9 cellular contexts compared by ENCODE assay signal in genomic region chr1:151494741-151495281, GRCh38. TPM values are rescaled to one million over a fixed set of nuclear protein-coding genes. Genes with fewer than 3 reads are reported as not detected.
DNase-seq lines count a peak whose midpoint lies in the region; ATAC-seq, FAIRE-seq and TF ChIP-seq lines count a peak whose summit lies in the region.
"Had no signal": no experiment of that assay in that cellular context is flagged by ENCODE, and none has a peak within 500 bp of the region (broad histone marks: within the 10 kb centered on the region; RNA-seq: fewer than 3 reads in every experiment).

No MANE protein-coding gene starts in this region.

- H2AK5ac ChIP-seq in mesenchymal stem cell (ENCODE audit: low read length, severe bottlenecking) (no peak overlapping the region), H9 (ENCODE audit: insufficient read length, low read length) (no peak overlapping the region)

- no peaks in the 10 kb centered on the region for H4K20me1 ChIP-seq in astrocyte (ENCODE audit: insufficient read depth, low read length)
- no peaks in the 10 kb centered on the region for H4K20me1 ChIP-seq in H9 (ENCODE audit: control insufficient read depth, insufficient read depth, insufficient read length)

- H3K9me3 ChIP-seq in astrocyte (ENCODE audit: insufficient read depth, low read depth, low read length) = no peaks in the 10 kb centered on the region
- no peaks in the 10 kb centered on the region for H3K9me3 ChIP-seq in mesenchymal stem cell (ENCODE audit: control insufficient read depth, low read length)
- H3K9me3 ChIP-seq in H9 (ENCODE audit: control insufficient read depth, low read depth, low read length) = no peaks in the 10 kb centered on the region

- H3K27me3 Mint-ChIP-seq in astrocyte (ENCODE audit: low read depth, unreplicated experiment) (peaks cover 2% of the 10 kb centered on the region), H9 (ENCODE audit: low read depth) (peaks cover 3% of the 10 kb centered on the region; the same call in 1 of the 2 replicates)

- no peak overlapping the region for H4K8ac ChIP-seq in mesenchymal stem cell (ENCODE audit: low read length)
- H4K8ac ChIP-seq in H9 (replicated peaks; ENCODE audit: insufficient read length, low read depth, low read length) = no peak overlapping the region

- no peaks in the 10 kb centered on the region for H3K36me3 Mint-ChIP-seq in astrocyte (ENCODE audit: low read depth, unreplicated experiment)
- no peaks in the 10 kb centered on the region for H3K36me3 Mint-ChIP-seq in H9 (ENCODE audit: insufficient read depth in 1 of 3, low read depth in 3 of 3)

- H3K9me3 Mint-ChIP-seq in astrocyte (ENCODE audit: unreplicated experiment) (peaks cover 2% of the 10 kb centered on the region), H9 (no peaks in the 10 kb centered on the region; a peak in 1 of 5 replicates)
- H3K9me3 Mint-ChIP-seq: stimulated activated naive CD8-positive, alpha-beta T cell treated with anti-CD3 and anti-CD28 coated beads, Interleukin-15, Interleukin-2, amounts not matched to agents 100 ng/mL and 50 ng/mL, for 24 hours had no signal

- H3K36me3 ChIP-seq in astrocyte (ENCODE audit: insufficient read depth, low read length) (no peaks in the 10 kb centered on the region), mesenchymal stem cell (ENCODE audit: control insufficient read depth in 1 of 2, insufficient read depth in 2 of 2, low read depth in 1 of 2, low read length in 2 of 2) (no peaks in the 10 kb centered on the region)

- H3K4me1 ChIP-seq in astrocyte (ENCODE audit: insufficient read depth, low read length) (peaks cover 11% of the 10 kb centered on the region), mesenchymal stem cell (ENCODE audit: control insufficient read depth, insufficient read depth, low read depth, low read length) (peaks cover 5% of the 10 kb centered on the region), H9 (ENCODE audit: insufficient read depth, low read length) (no peaks in the 10 kb centered on the region)

- H4K91ac ChIP-seq in mesenchymal stem cell (ENCODE audit: low read length) = no peak overlapping the region
- no peak overlapping the region for H4K91ac ChIP-seq in H9 (ENCODE audit: insufficient read length, low read depth, low read length)

- H2BK120ac ChIP-seq in mesenchymal stem cell (ENCODE audit: low read depth, low read length) (no peak overlapping the region), H9 (ENCODE audit: low read depth, low read length, poor library complexity, severe bottlenecking) (no peak overlapping the region)

- H3K27ac ChIP-seq in astrocyte (ENCODE audit: low read depth, low read length) = peak overlapping the region; percentile 6
- peak overlapping the region; percentile 44 for H3K27ac ChIP-seq in mesenchymal stem cell (ENCODE audit: low read length, poor library complexity, severe bottlenecking)
- no peak overlapping the region for H3K27ac ChIP-seq in H9 (ENCODE audit: insufficient read length, low read depth, low read length)

- H2BK5ac ChIP-seq in mesenchymal stem cell (ENCODE audit: low read depth, low read length, poor library complexity, severe bottlenecking) (no peak overlapping the region), H9 (ENCODE audit: insufficient read length, low read length) (no peak overlapping the region)

- H3K27ac Mint-ChIP-seq in astrocyte (ENCODE audit: unreplicated experiment) (no peak overlapping the region), H9 (peak overlapping the region in 1 of 3 experiments; percentile 40; a peak in 1 of 7 replicates)
- H3K27ac Mint-ChIP-seq: stimulated activated naive CD8-positive, alpha-beta T cell treated with anti-CD3 and anti-CD28 coated beads, Interleukin-15, Interleukin-2, amounts not matched to agents 100 ng/mL and 50 ng/mL, for 24 hours had no signal

- no peak overlapping the region for H3K4me3 ChIP-seq in astrocyte (ENCODE audit: insufficient read depth, low read depth, low read length)
- no peak overlapping the region for H3K4me3 ChIP-seq in mesenchymal stem cell (ENCODE audit: insufficient read depth in 1 of 2, low read depth in 1 of 2, low read length in 2 of 2)

- H2BK12ac ChIP-seq in mesenchymal stem cell (ENCODE audit: low read length in 2 of 2) (no peak overlapping the region), H9 (ENCODE audit: insufficient read length, low read depth, low read length) (no peak overlapping the region)

- H3K23ac ChIP-seq in mesenchymal stem cell (ENCODE audit: low read length in 2 of 2) (no peak overlapping the region), H9 (ENCODE audit: insufficient read length, low read depth, low read length) (no peak overlapping the region)

- H3K27me3 ChIP-seq in astrocyte (ENCODE audit: insufficient read depth, low read length) (no peaks in the 10 kb centered on the region), mesenchymal stem cell (ENCODE audit: control insufficient read depth in 1 of 2, insufficient read depth in 1 of 2, low read length in 2 of 2) (peaks cover 4 to 23% of the 10 kb centered on the region in 2 experiments), H9 (ENCODE audit: insufficient read depth, low read length) (no peaks in the 10 kb centered on the region)

- TF ChIP-seq CTCF in astrocyte (IDR thresholded peaks at IDR 0.05; ENCODE audit: insufficient read depth, low read depth, low read length) (no peak), H9 (conservative IDR thresholded peaks at IDR 0.05) (no peak)

- ATAC-seq in HG02759 (IDR thresholded peaks at IDR 0.05; ENCODE audit: unreplicated experiment) (peak; percentile 45), GM19023 (IDR thresholded peaks at IDR 0.05; ENCODE audit: unreplicated experiment) (no peak)

- H3K79me2 ChIP-seq in astrocyte (ENCODE audit: insufficient read depth, low read length) = no peaks in the 10 kb centered on the region
- H3K79me2 ChIP-seq in H9 (ENCODE audit: insufficient read depth, low read length) = no peaks in the 10 kb centered on the region

- H3K4ac ChIP-seq in mesenchymal stem cell (ENCODE audit: low read depth in 1 of 2, low read length in 2 of 2) (no peak overlapping the region), H9 (ENCODE audit: low read depth, low read length) (no peak overlapping the region)

- H4K5ac ChIP-seq in H9 (ENCODE audit: insufficient read length, low read depth, low read length) = no peak overlapping the region

- H3T11ph ChIP-seq in H9 (ENCODE audit: low read length) = no peak overlapping the region

- H3K4me2 ChIP-seq in astrocyte (ENCODE audit: low read length) (peak overlapping the region; percentile 22), mesenchymal stem cell (ENCODE audit: low read length, poor library complexity, severe bottlenecking) (peak overlapping the region; percentile 44), H9 (ENCODE audit: insufficient read depth, insufficient read length, low read length) (no peak overlapping the region)

- H3K79me1 ChIP-seq in mesenchymal stem cell (replicated peaks; ENCODE audit: low read length, poor library complexity, severe bottlenecking) (no peaks in the 10 kb centered on the region), H9 (ENCODE audit: insufficient read depth, low read depth, low read length, poor library complexity, severe bottlenecking) (no peaks in the 10 kb centered on the region)

- no peak overlapping the region for H3K4me3 Mint-ChIP-seq in astrocyte (ENCODE audit: unreplicated experiment)
- no peak overlapping the region for H3K4me3 Mint-ChIP-seq in H9
- H3K4me3 Mint-ChIP-seq: stimulated activated naive CD8-positive, alpha-beta T cell treated with anti-CD3 and anti-CD28 coated beads, Interleukin-15, Interleukin-2, amounts not matched to agents 100 ng/mL and 50 ng/mL, for 24 hours had no signal

- no peak overlapping the region for H3K56ac ChIP-seq in H9 (ENCODE audit: insufficient read length, low read depth, low read length)

- H3K4me1 Mint-ChIP-seq in astrocyte (ENCODE audit: low read depth, unreplicated experiment) = peaks cover 7% of the 10 kb centered on the region
- peaks cover 4 to 6% of the 10 kb centered on the region in 2 experiments; a peak in 3 of 4 replicates for H3K4me1 Mint-ChIP-seq in H9

- no peak overlapping the region for H2BK15ac ChIP-seq in mesenchymal stem cell (ENCODE audit: low read depth, poor library complexity, severe bottlenecking)
- H2BK15ac ChIP-seq in H9 (ENCODE audit: low read depth, low read length) = no peak overlapping the region

- 0% methylated on average over 1 of the region's 1 CpG for WGBS in mesenchymal stem cell
- no CpG with 5 or more reads among the region's 1 CpG for WGBS in H9 (ENCODE audit: extremely low coverage, insufficient read length, low lambda C conversion rate)

- H3K18ac ChIP-seq in mesenchymal stem cell (ENCODE audit: low read depth in 1 of 2, low read length in 2 of 2) = no peak overlapping the region
- H3K18ac ChIP-seq in H9 (ENCODE audit: insufficient read length, low read depth, low read length) = no peak overlapping the region

- no peak for FAIRE-seq in astrocyte (lab: Jason Lieb, UNC)

- H3K9ac ChIP-seq in astrocyte (ENCODE audit: low read length) (no peak overlapping the region), mesenchymal stem cell (ENCODE audit: low read length) (no peak overlapping the region), H9 (ENCODE audit: extremely low read depth, insufficient read length, low read length) (no peak overlapping the region)

- H3K14ac ChIP-seq in mesenchymal stem cell (ENCODE audit: low read length in 2 of 2) = no peak overlapping the region
- H3K14ac ChIP-seq in H9 (ENCODE audit: insufficient read depth, low read length) = no peak overlapping the region

- peak; percentile 79 for DNase-seq in COLO829 (ENCODE audit: low spot score)
- peak; percentile 78 for DNase-seq in astrocyte (ENCODE audit: low read depth)
- peak; percentile 58 for DNase-seq in mesenchymal stem cell
- DNase-seq in H9 = no peak
- no peak for DNase-seq in DMS114 treated with DMSO at 0.1 percent for 48 hours (lab: John Stamatoyannopoulos, UW; ENCODE audit: unreplicated experiment)
- DNase-seq in T-helper 1 cell = no peak

- H2BK20ac ChIP-seq in H9 (ENCODE audit: low read depth, low read length, poor library complexity, severe bottlenecking) = no peak overlapping the region

- no peaks in the 10 kb centered on the region for H3K23me2 ChIP-seq in H9 (ENCODE audit: insufficient read length, low read depth, low read length, poor library complexity, severe bottlenecking)

- H2AFZ ChIP-seq in astrocyte (ENCODE audit: low read depth, low read length) = no peak overlapping the region
- H2AFZ ChIP-seq in mesenchymal stem cell (ENCODE audit: low read depth, low read length) = no peak overlapping the region
- H2AFZ ChIP-seq in H9 (ENCODE audit: low read length) = no peak overlapping the region

RNA-seq across cellular contexts. Expression of gene CGN, which starts 16.4 kb away (rescaled TPM):
- total RNA-seq in astrocyte = 8.8 and 8.9 TPM in 2 replicates
- 0.03 TPM for polyA plus RNA-seq in mesenchymal stem cell (2013, experiment 1 of 2)
- 0.04 TPM for polyA plus RNA-seq in mesenchymal stem cell (2013, experiment 2 of 2)
- total RNA-seq in H9 (2021) = 29.9 and 30.9 TPM in 2 replicates

RNA-seq across cellular contexts. Expression of gene POGZ, which starts 35.5 kb away (rescaled TPM):
- total RNA-seq in astrocyte (58.8 and 63.9 TPM in 2 replicates), H9 (2021) (93.0 and 102 TPM in 2 replicates)
- 22.7 TPM for polyA plus RNA-seq in mesenchymal stem cell (2013, experiment 1 of 2)
- polyA plus RNA-seq in mesenchymal stem cell (2013, experiment 2 of 2) = 18.9 TPM

RNA-seq across cellular contexts. Expression of gene TUFT1, which starts 45.3 kb away (rescaled TPM):
- total RNA-seq in astrocyte (74.1 and 90.6 TPM in 2 replicates), H9 (2021) (6.2 and 6.5 TPM in 2 replicates)
- polyA plus RNA-seq in mesenchymal stem cell (2013, experiment 1 of 2) = 5.8 TPM
- polyA plus RNA-seq in mesenchymal stem cell (2013, experiment 2 of 2) = 6.0 TPM

Comparison
In these comparisons a context has a peak if more than half of its experiments do, and no peak if none do; other contexts are left out.
1. DNase-seq: peak in COLO829 (single experiment), astrocyte (single experiment) and mesenchymal stem cell (single experiment); none in H9 (single experiment), DMS114 treated with DMSO at 0.1 percent for 48 hours (single experiment) and T-helper 1 cell (0 of 5).